ENCODE assay signal across 21 cellular contexts in the genomic region with DNA sequence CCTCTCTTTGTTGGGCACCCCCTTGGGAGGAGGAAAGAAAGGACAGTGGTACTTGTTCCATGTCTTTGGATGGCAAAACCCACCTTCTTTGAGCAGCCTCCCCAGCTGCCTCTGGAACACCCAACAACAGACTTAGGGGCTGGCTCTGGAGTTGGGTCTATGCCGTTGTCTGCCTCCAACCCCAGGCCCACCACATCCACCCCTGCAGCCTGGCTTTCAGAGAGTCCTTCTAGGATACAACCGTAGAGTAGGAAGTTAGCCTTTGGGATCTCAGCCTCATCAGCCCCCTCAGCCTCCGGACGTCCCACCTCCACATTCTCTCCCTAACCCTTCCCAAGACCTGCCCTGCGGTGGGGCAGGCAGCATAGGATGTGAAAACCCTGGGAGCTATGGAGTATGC. TPM values are rescaled to one million over a fixed set of nuclear protein-coding genes. Genes with fewer than 3 reads are reported as not detected.
DNase-seq lines count a peak whose midpoint lies in the region; FAIRE-seq and TF ChIP-seq lines count a peak whose summit lies in the region.
"Had no signal": no experiment of that assay in that cellular context is flagged by ENCODE, and none has a peak within 500 bp of the region (broad histone marks: within the 10 kb centered on the region; RNA-seq: fewer than 3 reads in every experiment).

No MANE protein-coding gene starts in this region.

- CTCF ChIA-PET in RWPE1 (lab: Yijun Ruan, JAX): no interaction called here
- CTCF ChIA-PET in activated CD4-positive, alpha-beta memory T cell treated with anti-CD3 and anti-CD28 coated beads for 36 hours (lab: Charles Lee): no interaction called here

- POLR2A ChIA-PET in RWPE1 (lab: Yijun Ruan, JAX; ENCODE audit: low non-redundant PET): no interaction called here
- POLR2A ChIA-PET in activated CD4-positive, alpha-beta memory T cell treated with anti-CD3 and anti-CD28 coated beads for 36 hours (lab: Charles Lee): no interaction called here

- H3K9me2 ChIP-seq in hepatocyte (replicated peaks; ENCODE audit: insufficient read depth): no peaks in the 10 kb centered on the region

- peaks cover 82% of the 10 kb centered on the region for H3K4me1 ChIP-seq in hepatocyte (ENCODE audit: insufficient read depth)

- intact Hi-C loops in activated CD4-positive, alpha-beta memory T cell treated with anti-CD3 and anti-CD28 coated beads for 36 hours (cut with micrococcal nuclease): no loop called here

- H3K9me3 ChIP-seq in hepatocyte (ENCODE audit: low read depth): no peaks in the 10 kb centered on the region

- H3K4me3 ChIP-seq in hepatocyte: no peak overlapping the region
- H3K4me3 ChIP-seq: GM12878 had no signal

- no peak overlapping the region for H2AFZ ChIP-seq in hepatocyte

- H3K27me3 Mint-ChIP-seq in HFFc6 (ENCODE audit: insufficient read depth) (no peaks in the 10 kb centered on the region), progenitor cell of endocrine pancreas (no peaks in the 10 kb centered on the region)
- H3K27me3 Mint-ChIP-seq in activated CD4-positive, alpha-beta memory T cell treated with anti-CD3 and anti-CD28 coated beads for 36 hours: no peaks in the 10 kb centered on the region

- DNase-seq in HFFc6: no peak
- no peak for DNase-seq in RWPE1 (ENCODE audit: low spot score)
- no peak for DNase-seq in hepatocyte (ENCODE audit: low spot score)
- no peak for DNase-seq in progenitor cell of endocrine pancreas (ENCODE audit: low spot score, unreplicated experiment)
- no peak for DNase-seq in stimulated activated CD4-positive, alpha-beta T cell treated with anti-CD3 and anti-CD28 coated beads, Interleukin-15, amount 100 ng/mL, for 24 hours
- no peak for DNase-seq in RCC 7860 (ENCODE audit: low spot score)
- no peak for DNase-seq in activated CD4-positive, alpha-beta memory T cell treated with anti-CD3 and anti-CD28 coated beads for 36 hours
- DNase-seq: AML-193; C1 segment of cervical spinal cord; CD8-positive, alpha-beta T cell; DND-41; H7; KG1; NCI-H1105; NCI-H146; NCI-H2029; NCI-H226; NCI-H524; NCI-H774; NK-92 treated with Interleukin-12 subunit alpha and Interleukin-12 subunit beta, amount 100 ng/mL, for 24 hours had no signal

- TF ChIP-seq CTCF in HFFc6 (IDR thresholded peaks at IDR 0.05) (no peak), RWPE1 (conservative IDR thresholded peaks at IDR 0.05; ENCODE audit: low read depth) (no peak), hepatocyte (IDR thresholded peaks at IDR 0.05; ENCODE audit: poor library complexity) (no peak), progenitor cell of endocrine pancreas (IDR thresholded peaks at IDR 0.05; ENCODE audit: unreplicated experiment) (no peak)

- no peak overlapping the region for H3K4me3 Mint-ChIP-seq in HFFc6
- H3K4me3 Mint-ChIP-seq in progenitor cell of endocrine pancreas (ENCODE audit: low read depth): no peak overlapping the region
- H3K4me3 Mint-ChIP-seq in activated CD4-positive, alpha-beta memory T cell treated with anti-CD3 and anti-CD28 coated beads for 36 hours: no peak overlapping the region
- H3K4me3 Mint-ChIP-seq: CD8-positive, alpha-beta T cell had no signal

- H3K27ac ChIP-seq in RWPE1 (peak overlapping the region; percentile 71), hepatocyte (peak overlapping the region; percentile 81)

- H3K9me3 Mint-ChIP-seq in HFFc6: no peaks in the 10 kb centered on the region
- H3K9me3 Mint-ChIP-seq in progenitor cell of endocrine pancreas (ENCODE audit: low read depth): no peaks in the 10 kb centered on the region
- no peaks in the 10 kb centered on the region for H3K9me3 Mint-ChIP-seq in activated CD4-positive, alpha-beta memory T cell treated with anti-CD3 and anti-CD28 coated beads for 36 hours
- H3K9me3 Mint-ChIP-seq: CD8-positive, alpha-beta T cell had no signal

- H3K79me2 ChIP-seq in hepatocyte: peaks cover 56% of the 10 kb centered on the region

- H3K27ac Mint-ChIP-seq in HFFc6: peak overlapping the region; percentile 38; the same call in 1 of the 2 replicates
- peak overlapping the region; percentile 71 for H3K27ac Mint-ChIP-seq in progenitor cell of endocrine pancreas
- H3K27ac Mint-ChIP-seq in activated CD4-positive, alpha-beta memory T cell treated with anti-CD3 and anti-CD28 coated beads for 36 hours: no peak overlapping the region
- H3K27ac Mint-ChIP-seq: CD8-positive, alpha-beta T cell had no signal

- no peak for FAIRE-seq in RCC 7860 (lab: Jason Lieb, UNC)
- FAIRE-seq: GM12878 had no signal

- peaks cover 6% of the 10 kb centered on the region for H4K20me1 ChIP-seq in hepatocyte (ENCODE audit: insufficient read depth, poor library complexity, severe bottlenecking)

- H3K36me3 Mint-ChIP-seq in HFFc6 (ENCODE audit: low read depth) (peaks cover 6% of the 10 kb centered on the region; the same call in 1 of the 2 replicates), progenitor cell of endocrine pancreas (ENCODE audit: insufficient read depth) (peaks cover 13% of the 10 kb centered on the region)
- H3K36me3 Mint-ChIP-seq in activated CD4-positive, alpha-beta memory T cell treated with anti-CD3 and anti-CD28 coated beads for 36 hours: peaks cover 4% of the 10 kb centered on the region

- H3K4me2 ChIP-seq in hepatocyte: no peak overlapping the region

- H3K27me3 ChIP-seq in hepatocyte: no peaks in the 10 kb centered on the region

- 97% methylated on average over 5 of the region's 5 CpGs for WGBS in hepatocyte (ENCODE audit: low lambda C conversion rate, missing lambda C conversion rate)

- H3K36me3 ChIP-seq in hepatocyte (replicated peaks; ENCODE audit: insufficient read depth, low read depth): no peaks in the 10 kb centered on the region

- H3K4me1 Mint-ChIP-seq in HFFc6 (ENCODE audit: low read depth) (peaks cover 51% of the 10 kb centered on the region), progenitor cell of endocrine pancreas (ENCODE audit: low read depth) (peaks cover 45% of the 10 kb centered on the region)
- no peaks in the 10 kb centered on the region for H3K4me1 Mint-ChIP-seq in activated CD4-positive, alpha-beta memory T cell treated with anti-CD3 and anti-CD28 coated beads for 36 hours (ENCODE audit: low read depth)

RNA-seq across cellular contexts. Expression of a gene that starts 36.4 kb away (rescaled TPM):
- total RNA-seq in HFFc6 (2021; fragmentation: NEBNext Ultra II Directional; extraction: Animal tissue kit (Norgen Biotek cat#: 25700)): 10 to 100 TPM; 17.9 to 24.4 (median 24.0) TPM
- total RNA-seq in hepatocyte (18.0 and 24.3 TPM in 2 replicates), progenitor cell of endocrine pancreas (124 and 137 TPM in 2 replicates)
- 79.9 and 87.8 TPM in 2 replicates for polyA plus RNA-seq in hepatocyte
- total RNA-seq in activated CD4-positive, alpha-beta memory T cell treated with anti-CD3 and anti-CD28 coated beads for 36 hours: 10 to 100 TPM; 19.5 to 21.6 TPM

RNA-seq across cellular contexts. Expression of a gene that starts 55.7 kb away (rescaled TPM):
- under 1 TPM in 2 of 6 experiments, not detected in 4; 0.38 to 0.96 TPM for total RNA-seq in HFFc6 (2021; fragmentation: NEBNext Ultra II Directional; extraction: Animal tissue kit (Norgen Biotek cat#: 25700))
- total RNA-seq in hepatocyte (106 and 115 TPM in 2 replicates), progenitor cell of endocrine pancreas (48.3 and 59.4 TPM in 2 replicates)
- 28.2 and 45.2 TPM in 2 replicates for polyA plus RNA-seq in hepatocyte
- total RNA-seq in activated CD4-positive, alpha-beta memory T cell treated with anti-CD3 and anti-CD28 coated beads for 36 hours: not detected
- total RNA-seq: CD8-positive, alpha-beta T cell; GM12878 had no signal
- polyA plus RNA-seq: GM12878 had no signal

Comparison
In these comparisons a context has a peak if more than half of its experiments do, and no peak if none do; other contexts are left out.
1. RNA of a gene that starts 55.7 kb away (total RNA-seq): 106 to 115 TPM in hepatocyte and 48.3 to 59.4 TPM in progenitor cell of endocrine pancreas; 0.38 to 0.96 TPM in HFFc6 and not detected in activated CD4-positive, alpha-beta memory T cell treated with anti-CD3 and anti-CD28 coated beads for 36 hours; every median in the first group is over 10 times any median in the second.